Comparison of ENCODE assay signal across 22 cellular contexts in genomic region chrX:56987741-56988140, GRCh38. TPM values are rescaled to one million over a fixed set of nuclear protein-coding genes. Genes with fewer than 3 reads are reported as not detected.
DNase-seq lines count a peak whose midpoint lies in the region; ATAC-seq, FAIRE-seq and TF ChIP-seq lines count a peak whose summit lies in the region.
"Had no signal": no experiment of that assay in that cellular context is flagged by ENCODE, and none has a peak within 500 bp of the region (broad histone marks: within the 10 kb centered on the region; RNA-seq: fewer than 3 reads in every experiment).

No MANE protein-coding gene starts in this region.

- 64 to 98% (median 94%) methylated on average over 1 of the region's 1 CpG for WGBS in heart left ventricle, 4 donors

- H3K79me2 ChIP-seq in astrocyte (ENCODE audit: insufficient read depth, low read length) = no peaks in the 10 kb centered on the region

- peak; percentile 64 for ATAC-seq in GM18520 (IDR thresholded peaks at IDR 0.05; ENCODE audit: unreplicated experiment)
- peak; percentile 49 for ATAC-seq in GM19351 (IDR thresholded peaks at IDR 0.05; ENCODE audit: unreplicated experiment)
- peak; percentile 54 for ATAC-seq in HG02870 (IDR thresholded peaks at IDR 0.05; ENCODE audit: unreplicated experiment)
- no peak for ATAC-seq in sciatic nerve
- no peak for ATAC-seq in heart left ventricle
- ATAC-seq in activated CD4-positive, alpha-beta T cell treated with anti-CD3 and anti-CD28 coated beads for 36 hours = no peak
- ATAC-seq: HCT116, K562 had no signal

- no peak overlapping the region for H3K4me3 Mint-ChIP-seq in astrocyte (ENCODE audit: unreplicated experiment)
- H3K4me3 Mint-ChIP-seq in activated CD4-positive, alpha-beta T cell treated with anti-CD3 and anti-CD28 coated beads for 36 hours = no peak overlapping the region
- H3K4me3 Mint-ChIP-seq: CD14-positive monocyte had no signal

- no peaks in the 10 kb centered on the region for H4K20me1 ChIP-seq in astrocyte (ENCODE audit: insufficient read depth, low read length)

- no peak for TF ChIP-seq POLR2A in heart left ventricle (IDR thresholded peaks at IDR 0.05)

- H3K27ac Mint-ChIP-seq in astrocyte (ENCODE audit: unreplicated experiment) = no peak overlapping the region
- H3K27ac Mint-ChIP-seq in activated CD4-positive, alpha-beta T cell treated with anti-CD3 and anti-CD28 coated beads for 36 hours = no peak overlapping the region
- H3K27ac Mint-ChIP-seq: CD14-positive monocyte had no signal

- H3K9ac ChIP-seq in astrocyte (ENCODE audit: low read length) = no peak overlapping the region
- H3K9ac ChIP-seq: GM23248 had no signal

- peak; percentile 43 for FAIRE-seq in astrocyte (lab: Jason Lieb, UNC)
- FAIRE-seq: K562 had no signal

- intact Hi-C loops in sciatic nerve (cut with DNase I) (no loop called here), heart left ventricle (cut with DNase I) (no loop called here)
- intact Hi-C loops in activated CD4-positive, alpha-beta T cell treated with anti-CD3 and anti-CD28 coated beads for 36 hours (cut with DNase I, micrococcal nuclease) = no loop called here

- H3K4me3 ChIP-seq in astrocyte (ENCODE audit: insufficient read depth, low read depth, low read length) (no peak overlapping the region), heart left ventricle (no peak overlapping the region)
- H3K4me3 ChIP-seq: GM23248, K562, SJSA1 had no signal

- H3K9me3 Mint-ChIP-seq in astrocyte (ENCODE audit: unreplicated experiment) = no peaks in the 10 kb centered on the region
- H3K9me3 Mint-ChIP-seq in activated CD4-positive, alpha-beta T cell treated with anti-CD3 and anti-CD28 coated beads for 36 hours (ENCODE audit: low read depth) = no peaks in the 10 kb centered on the region
- H3K9me3 Mint-ChIP-seq: CD14-positive monocyte had no signal

- TF ChIP-seq CTCF in astrocyte (IDR thresholded peaks at IDR 0.05; ENCODE audit: insufficient read depth, low read depth, low read length) = no peak
- TF ChIP-seq CTCF in heart left ventricle (IDR thresholded peaks at IDR 0.05) = no peak

- H3K27me3 ChIP-seq in astrocyte (ENCODE audit: insufficient read depth, low read length) (no peaks in the 10 kb centered on the region), heart left ventricle (peaks cover 0 to 16% (median 0%) of the 10 kb centered on the region in 9 donors)
- H3K27me3 ChIP-seq: SJSA1 had no signal

- CTCF ChIA-PET in activated CD4-positive, alpha-beta T cell treated with anti-CD3 and anti-CD28 coated beads for 36 hours (lab: Charles Lee) = interaction anchor here (1.5 kb wide), 1 partner anchor 9 kb away, joined by 6 read pairs; no protein-coding TSS in a partner anchor

- no peak overlapping the region for H3K4me2 ChIP-seq in astrocyte (ENCODE audit: low read length)

- H3K27ac ChIP-seq in astrocyte (ENCODE audit: low read depth, low read length) = no peak overlapping the region
- no peak overlapping the region for H3K27ac ChIP-seq in heart left ventricle
- H3K27ac ChIP-seq: GM23248, SJSA1 had no signal

- H3K36me3 ChIP-seq in astrocyte (ENCODE audit: insufficient read depth, low read length) (no peaks in the 10 kb centered on the region), heart left ventricle (peaks cover 0 to 30% (median 13%) of the 10 kb centered on the region in 9 donors)
- H3K36me3 ChIP-seq: SJSA1 had no signal

- DNase-seq in astrocyte (ENCODE audit: low read depth) (no peak), pons (ENCODE audit: low spot score) (no peak), sciatic nerve (ENCODE audit: low spot score) (no peak), heart left ventricle (no peak)
- no peak for DNase-seq in activated CD4-positive, alpha-beta T cell treated with anti-CD3 and anti-CD28 coated beads for 36 hours
- DNase-seq: COR-L47, DMS153, EL, GM23248, NCI-H1436, NCI-H2029 treated with DMSO at 0.1 percent for 48 hours, NCI-H2171 treated with DMSO at 0.1 percent for 48 hours, NCI-H748 treated with DMSO at 0.1 percent for 48 hours, SW 1271, T1000 had no signal

- H2AFZ ChIP-seq in astrocyte (ENCODE audit: low read depth, low read length) = no peak overlapping the region
- H2AFZ ChIP-seq: GM23248 had no signal

- POLR2A ChIA-PET in activated CD4-positive, alpha-beta T cell treated with anti-CD3 and anti-CD28 coated beads for 36 hours (lab: Charles Lee) = no interaction called here

- H3K27me3 Mint-ChIP-seq in astrocyte (ENCODE audit: low read depth, unreplicated experiment) = no peaks in the 10 kb centered on the region
- no peaks in the 10 kb centered on the region for H3K27me3 Mint-ChIP-seq in activated CD4-positive, alpha-beta T cell treated with anti-CD3 and anti-CD28 coated beads for 36 hours

- H3K9me3 ChIP-seq in astrocyte (ENCODE audit: insufficient read depth, low read depth, low read length) = no peaks in the 10 kb centered on the region
- no peaks in the 10 kb centered on the region for H3K9me3 ChIP-seq in heart left ventricle
- H3K9me3 ChIP-seq: SJSA1 had no signal

- H3K36me3 Mint-ChIP-seq in astrocyte (ENCODE audit: low read depth, unreplicated experiment) = no peaks in the 10 kb centered on the region
- H3K36me3 Mint-ChIP-seq in activated CD4-positive, alpha-beta T cell treated with anti-CD3 and anti-CD28 coated beads for 36 hours (ENCODE audit: low read depth) = peaks cover 29% of the 10 kb centered on the region

- no peaks in the 10 kb centered on the region for H3K4me1 Mint-ChIP-seq in astrocyte (ENCODE audit: low read depth, unreplicated experiment)
- H3K4me1 Mint-ChIP-seq in activated CD4-positive, alpha-beta T cell treated with anti-CD3 and anti-CD28 coated beads for 36 hours = peaks cover 32% of the 10 kb centered on the region
- H3K4me1 Mint-ChIP-seq: CD14-positive monocyte had no signal

- H3K4me1 ChIP-seq in astrocyte (ENCODE audit: insufficient read depth, low read length) (no peaks in the 10 kb centered on the region), heart left ventricle (no peaks in the 10 kb centered on the region)
- H3K4me1 ChIP-seq: SJSA1 had no signal

RNA-seq across cellular contexts. Expression of gene SPIN3, which starts 7.6 kb away (rescaled TPM):
- total RNA-seq in astrocyte (9.7 and 11.6 TPM in 2 replicates), sciatic nerve (24.5 TPM), heart left ventricle (1 to 10 TPM; 1.6 to 6.0 (median 3.9) TPM)
- polyA plus RNA-seq in heart left ventricle = 1 to 10 TPM; 2.5 to 2.9 TPM
- total RNA-seq in activated CD4-positive, alpha-beta T cell treated with anti-CD3 and anti-CD28 coated beads for 36 hours = 1 to 10 TPM; 7.7 to 10.0 TPM

Comparison
In these comparisons a context has a peak if more than half of its experiments do, and no peak if none do; other contexts are left out.
1. ATAC-seq: peak in GM18520 (single experiment), GM19351 (single experiment) and HG02870 (single experiment); none in sciatic nerve (single experiment), heart left ventricle (0 of 4) and activated CD4-positive, alpha-beta T cell treated with anti-CD3 and anti-CD28 coated beads for 36 hours (single experiment).